Comparison of ENCODE assay signal across 19 cellular contexts in genomic region chr1:236663934-236664333, GRCh38. TPM values are rescaled to one million over a fixed set of nuclear protein-coding genes. Genes with fewer than 3 reads are reported as not detected.
"Had no signal": no experiment of that assay in that cellular context is flagged by ENCODE, and none has a peak within 500 bp of the region (broad histone marks: within the 10 kb centered on the region; RNA-seq: fewer than 3 reads in every experiment).

No MANE protein-coding gene starts in this region.

- H3K27ac ChIP-seq: brain microvascular endothelial cell, foreskin keratinocyte, left lung, transverse colon had no signal

- H3K27me3 Mint-ChIP-seq: stimulated activated memory B cell treated with anti-CD40 and anti-IgM and Interleukin-4, amounts not matched to agents 10 μg/mL and 1 μg/mL and 100 μg/mL, for 72 hours had no signal

- H3K36me3 Mint-ChIP-seq: activated naive CD4-positive, alpha-beta T cell treated with anti-CD3 and anti-CD28 coated beads, Interleukin-2, amount 50 U/mL, for 72 hours had no signal

- H3K4me3 ChIP-seq: left lung, smooth muscle cell, transverse colon had no signal

- H3K9me3 ChIP-seq: left lung, transverse colon had no signal

- DNase-seq: activated CD4-positive, alpha-beta T cell treated with anti-CD3 and anti-CD28 coated beads, Interleukin-2, amount 50 U/mL, for 4 hours; activated effector memory CD4-positive, alpha-beta T cell treated with anti-CD3 and anti-CD28 coated beads, Interleukin-2, amount 50 U/mL, for 16 hours; activated T-cell treated with anti-CD3 and anti-CD28 coated beads, Interleukin-2, amount 50 U/mL, for 4 hours; brain microvascular endothelial cell; head of caudate nucleus; islet precursor cell; left lung; mesendoderm; occipital lobe; right cardiac atrium; transverse colon had no signal

- H3K4me3 Mint-ChIP-seq: activated T-cell treated with anti-CD3 and anti-CD28 coated beads, Interleukin-2, amount 50 U/mL, for 4 hours; nephron; stimulated activated memory B cell treated with anti-CD40 and anti-IgM and Interleukin-4, amounts not matched to agents 10 μg/mL and 1 μg/mL and 100 μg/mL, for 72 hours had no signal

- H3K4me2 ChIP-seq: smooth muscle cell had no signal

- H3K27ac Mint-ChIP-seq: activated naive CD4-positive, alpha-beta T cell treated with anti-CD3 and anti-CD28 coated beads, Interleukin-2, amount 50 U/mL, for 72 hours; nephron; progenitor cell of endocrine pancreas; stimulated activated memory B cell treated with anti-CD40 and anti-IgM and Interleukin-4, amounts not matched to agents 10 μg/mL and 1 μg/mL and 100 μg/mL, for 72 hours had no signal

- H3K27me3 ChIP-seq: brain microvascular endothelial cell, foreskin keratinocyte, left lung, transverse colon had no signal

- H3K4me1 ChIP-seq: foreskin keratinocyte, left lung, transverse colon had no signal

- H3K36me3 ChIP-seq: brain microvascular endothelial cell, left lung, transverse colon had no signal

- ATAC-seq: activated naive CD4-positive, alpha-beta T cell treated with anti-CD3 and anti-CD28 coated beads, Interleukin-2, amount 50 U/mL, for 72 hours; activated T-cell treated with anti-CD3 and anti-CD28 coated beads, Interleukin-2, amount 50 U/mL, for 4 hours; foreskin keratinocyte; left lung; right cardiac atrium; stimulated activated memory B cell treated with anti-CD40 and anti-IgM and Interleukin-4, amounts not matched to agents 10 μg/mL and 1 μg/mL and 100 μg/mL, for 72 hours had no signal

RNA-seq across cellular contexts. Expression of gene ACTN2, which starts 22.4 kb away (rescaled TPM):
- total RNA-seq: dermis microvascular lymphatic vessel endothelial cell; foreskin keratinocyte; smooth muscle cell; T-helper 2 cell treated with Interferon-gamma antibody and Interleukin-4, amounts not matched to agents 100 ng/mL and 5 ng/mL, for 36 hours had no signal
- polyA plus RNA-seq: foreskin keratinocyte, smooth muscle cell had no signal
